ENCODE assay signal across 10 cellular contexts in genomic region chr13:110216403-110217041, GRCh38.
DNase-seq lines count a peak whose midpoint lies in the region; ATAC-seq and TF ChIP-seq lines count a peak whose summit lies in the region.
"Had no signal": no experiment of that assay in that cellular context is flagged by ENCODE, and none has a peak within 500 bp of the region (broad histone marks: within the 10 kb centered on the region; RNA-seq: fewer than 3 reads in every experiment).

No MANE protein-coding gene starts in this region.

- H3K27me3 Mint-ChIP-seq in chondrocyte (ENCODE audit: low read depth): no peaks in the 10 kb centered on the region

- H3K27me3 ChIP-seq in gastrocnemius medialis: no peaks in the 10 kb centered on the region

- H3K36me3 Mint-ChIP-seq in chondrocyte (ENCODE audit: low read depth): peaks cover 31% of the 10 kb centered on the region
- H3K36me3 Mint-ChIP-seq: naive B cell had no signal

- in situ Hi-C loops in gastrocnemius medialis (cut with MboI; ENCODE audit: low sequenced_read_pairs in 4 of 4): loop anchor here in 1 of 4 donors (25.0 kb wide), 1 partner anchor 596 kb away; no protein-coding TSS in a partner anchor

- no peak for TF ChIP-seq POLR2A in gastrocnemius medialis (IDR thresholded peaks at IDR 0.05)

- TF ChIP-seq CTCF in chondrocyte (IDR thresholded peaks at IDR 0.05) (no peak), gastrocnemius medialis (IDR thresholded peaks at IDR 0.05 in 4 of 5, conservative IDR thresholded peaks at IDR 0.05 in 1 of 5) (no peak)

- peaks cover 23 to 31% of the 10 kb centered on the region in 2 donors for H3K4me1 ChIP-seq in gastrocnemius medialis

- peak overlapping the region; percentile 95 for H3K27ac Mint-ChIP-seq in chondrocyte (ENCODE audit: unreplicated experiment)
- H3K27ac Mint-ChIP-seq: activated T-helper 2 cell treated with anti-CD3 and anti-CD28 coated beads, Interferon-gamma antibody, Interleukin-2, Interleukin-4, amounts not matched to agents 10 μg/mL and 5 μg/mL and 100 μg/mL, durations not matched to agents 14 hours and 24 hours and 36 hours had no signal

- H3K27ac ChIP-seq in gastrocnemius medialis: peak overlapping the region; percentile 62 to 73 (median 68)

- H3K4me3 ChIP-seq in gastrocnemius medialis: peak overlapping the region in 1 of 4 donors; percentile 8

- no peaks in the 10 kb centered on the region for H3K9me3 ChIP-seq in gastrocnemius medialis

- H3K9me3 Mint-ChIP-seq in chondrocyte (ENCODE audit: low read depth): no peaks in the 10 kb centered on the region
- H3K9me3 Mint-ChIP-seq: activated T-helper 2 cell treated with anti-CD3 and anti-CD28 coated beads, Interferon-gamma antibody, Interleukin-2, Interleukin-4, amounts not matched to agents 10 μg/mL and 5 μg/mL and 100 μg/mL, durations not matched to agents 14 hours and 24 hours and 36 hours; naive B cell had no signal

- intact Hi-C loops in gastrocnemius medialis (cut with DNase I; ENCODE audit: low total_unique reads): no loop called here

- peaks cover 0 to 9% of the 10 kb centered on the region in 2 donors for H3K36me3 ChIP-seq in gastrocnemius medialis

- H3K4me1 Mint-ChIP-seq in chondrocyte (ENCODE audit: low read depth): peaks cover 87% of the 10 kb centered on the region
- H3K4me1 Mint-ChIP-seq: naive B cell had no signal

- peak; percentile 87 for DNase-seq in EH (ENCODE audit: low read depth)
- DNase-seq in chondrocyte (ENCODE audit: low spot score): no peak
- DNase-seq in kidney tubule cell (ENCODE audit: low spot score): peak; percentile 55
- DNase-seq in gastrocnemius medialis: peak in 1 of 2 donors; percentile 45
- no peak for DNase-seq in effector CD4-positive, alpha-beta T cell
- no peak for DNase-seq in NCI-H2171 (lab: John Stamatoyannopoulos, UW)
- DNase-seq: naive B cell had no signal

- ATAC-seq in gastrocnemius medialis (peak; percentile 70 to 71), HG02759 (IDR thresholded peaks at IDR 0.05; ENCODE audit: unreplicated experiment) (no peak), esophagus mucosa (no peak)

- H3K4me3 Mint-ChIP-seq in chondrocyte (ENCODE audit: unreplicated experiment): peak overlapping the region; percentile 45
- H3K4me3 Mint-ChIP-seq: naive B cell had no signal

Comparison
In these comparisons a context has a peak if more than half of its experiments do, and no peak if none do; other contexts are left out.
1. DNase-seq: peak in EH (single experiment) and kidney tubule cell (single experiment); none in chondrocyte (single experiment), effector CD4-positive, alpha-beta T cell (single experiment) and NCI-H2171 (single experiment).
2. ATAC-seq: peak in gastrocnemius medialis (2 of 2); none in HG02759 (single experiment) and esophagus mucosa (single experiment).